ENCODE assay signal across 9 cellular contexts in genomic region chr4:2806392-2807355, GRCh38. TPM values are rescaled to one million over a fixed set of nuclear protein-coding genes. Genes with fewer than 3 reads are reported as not detected.
DNase-seq lines count a peak whose midpoint lies in the region; ATAC-seq, FAIRE-seq and TF ChIP-seq lines count a peak whose summit lies in the region.
"Had no signal": no experiment of that assay in that cellular context is flagged by ENCODE, and none has a peak within 500 bp of the region (broad histone marks: within the 10 kb centered on the region; RNA-seq: fewer than 3 reads in every experiment).

No MANE protein-coding gene starts in this region.

- no peak for TF ChIP-seq EP300 in SK-N-SH (IDR thresholded peaks at IDR 0.05; ENCODE audit: borderline replicate concordance in 1 of 2, low read depth in 1 of 2, low read length in 1 of 2)

- no peak for TF ChIP-seq CTCF in SK-N-SH (IDR thresholded peaks at IDR 0.05)
- TF ChIP-seq CTCF in endothelial cell of umbilical vein (IDR thresholded peaks at IDR 0.05; ENCODE audit: extremely low read depth in 1 of 2, insufficient read depth in 1 of 2, low read depth in 1 of 2, low read length in 2 of 2), result no peak
- no peak for TF ChIP-seq CTCF in upper lobe of right lung (IDR thresholded peaks at IDR 0.05)

- 87% methylated on average over 19 of the region's 27 CpGs for WGBS in SK-N-SH (ENCODE audit: low lambda C conversion rate)

- no peaks in the 10 kb centered on the region for H3K9me2 ChIP-seq in SK-N-SH

- H3K9ac ChIP-seq in SK-N-SH, result no peak overlapping the region
- no peak overlapping the region for H3K9ac ChIP-seq in endothelial cell of umbilical vein (replicated peaks; ENCODE audit: extremely low read depth, insufficient read depth, low read length)
- peak overlapping the region; percentile 54 for H3K9ac ChIP-seq in mucosa of stomach (ENCODE audit: low read length)

- peak; percentile 52 for FAIRE-seq in endothelial cell of umbilical vein (lab: Jason Lieb, UNC)
- FAIRE-seq: A204.1 had no signal

- H3K79me2 ChIP-seq in SK-N-SH (ENCODE audit: insufficient read depth) (no peaks in the 10 kb centered on the region), endothelial cell of umbilical vein (ENCODE audit: control insufficient read depth, insufficient read depth, low read length) (peaks cover 16% of the 10 kb centered on the region)

- H3K27me3 ChIP-seq in SK-N-SH (ENCODE audit: insufficient read depth) (no peaks in the 10 kb centered on the region), endothelial cell of umbilical vein (ENCODE audit: control insufficient read depth in 2 of 2, insufficient read depth in 2 of 2, low read length in 2 of 2) (no peaks in the 10 kb centered on the region), mucosa of stomach (ENCODE audit: control insufficient read depth, insufficient read depth, low read length) (no peaks in the 10 kb centered on the region), upper lobe of right lung (no peaks in the 10 kb centered on the region)

- CTCF ChIA-PET in SK-N-SH (lab: Yijun Ruan, JAX) (no interaction called here), endothelial cell of umbilical vein (lab: Charles Lee) (interaction anchor here (0.7 to 0.8 kb wide), 2 partner anchors 39 to 51 kb away, joined by 3 read pairs; partner anchors contain the start of gene TNIP2)

- intact Hi-C loops in endothelial cell of umbilical vein (cut with micrococcal nuclease) (no loop called here), upper lobe of right lung (cut with DNase I) (no loop called here)

- H4K20me1 ChIP-seq in SK-N-SH (ENCODE audit: insufficient read depth), result no peaks in the 10 kb centered on the region
- H4K20me1 ChIP-seq in endothelial cell of umbilical vein (replicated peaks; ENCODE audit: control insufficient read depth, extremely low read depth, insufficient read depth, low read length), result no peaks in the 10 kb centered on the region

- H3K4me3 ChIP-seq in SK-N-SH (ENCODE audit: low read depth in 2 of 2, low read length in 1 of 2) (no peak overlapping the region), endothelial cell of umbilical vein (replicated peaks in 1 of 3; ENCODE audit: insufficient read depth in 1 of 3, low read depth in 1 of 3, low read length in 3 of 3) (no peak overlapping the region), mucosa of stomach (ENCODE audit: low read length) (no peak overlapping the region), upper lobe of right lung (no peak overlapping the region)

- peaks cover 1% of the 10 kb centered on the region for H3F3A ChIP-seq in SK-N-SH (replicated peaks; ENCODE audit: insufficient read depth)

- dilution Hi-C loops in endothelial cell of umbilical vein (cut with MboI; ENCODE audit: extremely low pct_ligation_motif_present, low sequenced_read_pairs), result no loop called here

- DNase-seq in SK-N-SH, result peak; percentile 52
- peak; percentile 62 for DNase-seq in endothelial cell of umbilical vein (ENCODE audit: low read depth, low spot score)
- peak; percentile 87 for DNase-seq in upper lobe of right lung
- no peak for DNase-seq in OCI-M1 (lab: John Stamatoyannopoulos, UW)
- DNase-seq in NCI-H2107 (lab: John Stamatoyannopoulos, UW), result no peak

- H3K9me1 ChIP-seq in endothelial cell of umbilical vein (replicated peaks; ENCODE audit: control insufficient read depth, extremely low read depth, insufficient read depth, low read length), result no peaks in the 10 kb centered on the region

- no peak; the same call in 2 of the 3 replicates for ATAC-seq in SK-N-SH treated with all-trans-retinoic acid at 6 μM for 48 hours
- ATAC-seq in upper lobe of right lung, result peak; percentile 50
- ATAC-seq in HG02759 (IDR thresholded peaks at IDR 0.05; ENCODE audit: unreplicated experiment), result no peak

- H3K27ac ChIP-seq in SK-N-SH (ENCODE audit: low read depth in 2 of 2, low read length in 1 of 2), result peak overlapping the region in 1 of 2 experiments; percentile 81; a peak in 2 of 4 replicates
- no peak overlapping the region for H3K27ac ChIP-seq in endothelial cell of umbilical vein (ENCODE audit: insufficient read depth, low read depth, low read length)
- peak overlapping the region; percentile 85 for H3K27ac ChIP-seq in upper lobe of right lung

- H2AFZ ChIP-seq in SK-N-SH (ENCODE audit: low read depth) (no peak overlapping the region), endothelial cell of umbilical vein (ENCODE audit: low read depth, low read length) (no peak overlapping the region)

- peaks cover 0 to 52% of the 10 kb centered on the region in 2 experiments; a peak in 1 of 4 replicates for H3K4me1 ChIP-seq in SK-N-SH (ENCODE audit: control insufficient read depth in 1 of 2, insufficient read depth in 2 of 2, low read depth in 1 of 2, low read length in 1 of 2)
- H3K4me1 ChIP-seq in endothelial cell of umbilical vein (ENCODE audit: control insufficient read depth, extremely low read depth, insufficient read depth, low read length), result peaks cover 28% of the 10 kb centered on the region
- H3K4me1 ChIP-seq in mucosa of stomach (ENCODE audit: control insufficient read depth, insufficient read depth, low read length), result peaks cover 86% of the 10 kb centered on the region
- peaks cover 85% of the 10 kb centered on the region for H3K4me1 ChIP-seq in upper lobe of right lung

- TF ChIP-seq POLR2A in endothelial cell of umbilical vein (IDR thresholded peaks at IDR 0.05; ENCODE audit: low read depth, low read length), result no peak

- no peaks in the 10 kb centered on the region for H3K9me3 ChIP-seq in SK-N-SH
- no peaks in the 10 kb centered on the region for H3K9me3 ChIP-seq in endothelial cell of umbilical vein (replicated peaks; ENCODE audit: control insufficient read depth, insufficient read depth, low read length)
- H3K9me3 ChIP-seq in mucosa of stomach (ENCODE audit: control insufficient read depth, low read length), result no peaks in the 10 kb centered on the region
- no peaks in the 10 kb centered on the region for H3K9me3 ChIP-seq in upper lobe of right lung

- H3K4me2 ChIP-seq in SK-N-SH (no peak overlapping the region), endothelial cell of umbilical vein (ENCODE audit: insufficient read depth, low read length) (no peak overlapping the region)

- no TSS peak for BruUV-seq in endothelial cell of umbilical vein (replicated peaks; lab: Mats Ljungman, UMichigan)

- H3K36me3 ChIP-seq in SK-N-SH (replicated peaks in 1 of 2; ENCODE audit: control insufficient read depth in 1 of 2, insufficient read depth in 2 of 2, low read length in 1 of 2), result no peaks in the 10 kb centered on the region
- no peaks in the 10 kb centered on the region for H3K36me3 ChIP-seq in endothelial cell of umbilical vein (ENCODE audit: control insufficient read depth in 2 of 2, extremely low read depth in 1 of 2, insufficient read depth in 2 of 2, low read length in 2 of 2)
- H3K36me3 ChIP-seq in mucosa of stomach (ENCODE audit: control insufficient read depth, insufficient read depth, low read length), result no peaks in the 10 kb centered on the region
- no peaks in the 10 kb centered on the region for H3K36me3 ChIP-seq in upper lobe of right lung

- POLR2A ChIA-PET in SK-N-SH (lab: Yijun Ruan, JAX) (interaction anchor here (1.0 kb wide), 1 partner anchor 9 kb away, joined by 4 read pairs; no protein-coding TSS in a partner anchor), endothelial cell of umbilical vein (lab: Charles Lee) (interaction anchor here (0.6 kb wide), 1 partner anchor 271 kb away, joined by 3 read pairs; no protein-coding TSS in a partner anchor)

- no peak for TF ChIP-seq RAD21 in SK-N-SH (IDR thresholded peaks at IDR 0.05; ENCODE audit: low read length)

TF ChIP-seq in SK-N-SH treated with all-trans-retinoic acid at 6 μM for 48 hours, 23 proteins besides CTCF, POLR2A, EP300 and RAD21 (continues in another document):
- no peak for TF ChIP-seq TOX (CRISPR knock-in tag; IDR thresholded peaks at IDR 0.05; ENCODE audit: borderline replicate concordance)

RNA-seq across cellular contexts. Expression of gene SH3BP2, which starts 13.8 kb away (rescaled TPM):
- polyA plus RNA-seq in SK-N-SH (2012; rRNA removed) (25.2 and 26.8 TPM in 2 replicates), endothelial cell of umbilical vein (62.9 and 73.9 TPM in 2 replicates)
- 5.6 and 8.5 TPM in 2 replicates for polyA plus RNA-seq in SK-N-SH (2012; cell fraction: cytosol; rRNA removed)
- polyA plus RNA-seq in SK-N-SH (2012; cell fraction: nucleus; rRNA removed), result 132 and 143 TPM in 2 replicates
- total RNA-seq in endothelial cell of umbilical vein (69.2 and 73.1 TPM in 2 replicates), upper lobe of right lung (99.0 TPM)
- polyA plus RNA-seq in endothelial cell of umbilical vein (2011; cell fraction: cytosol; rRNA removed), result 21.9 and 32.7 TPM in 2 replicates
- 220 and 232 TPM in 2 replicates for polyA plus RNA-seq in endothelial cell of umbilical vein (2011; cell fraction: nucleus; rRNA removed)
- polyA plus RNA-seq in endothelial cell of umbilical vein (2012), result 24.3 and 30.0 TPM in 2 replicates
- polyA minus RNA-seq in endothelial cell of umbilical vein, result 149 and 192 TPM in 2 replicates
- 7.4 TPM for polyA minus RNA-seq in endothelial cell of umbilical vein (2011; cell fraction: cytosol; rRNA and poly(A)+ RNA removed)
- 74.5 and 84.1 TPM in 2 replicates for polyA minus RNA-seq in endothelial cell of umbilical vein (2011; cell fraction: nucleus; rRNA and poly(A)+ RNA removed)

RNA-seq across cellular contexts. Expression of gene ADD1, which starts 37.0 kb away (rescaled TPM):
- polyA plus RNA-seq in SK-N-SH (2012; rRNA removed) (97.0 and 155 TPM in 2 replicates), endothelial cell of umbilical vein (219 and 240 TPM in 2 replicates)
- 100 and 114 TPM in 2 replicates for polyA plus RNA-seq in SK-N-SH (2012; cell fraction: cytosol; rRNA removed)
- 317 and 506 TPM in 2 replicates for polyA plus RNA-seq in SK-N-SH (2012; cell fraction: nucleus; rRNA removed)
- total RNA-seq in endothelial cell of umbilical vein (280 and 305 TPM in 2 replicates), upper lobe of right lung (286 TPM)
- polyA plus RNA-seq in endothelial cell of umbilical vein (2011; cell fraction: cytosol; rRNA removed), result 224 and 238 TPM in 2 replicates
- 419 and 491 TPM in 2 replicates for polyA plus RNA-seq in endothelial cell of umbilical vein (2011; cell fraction: nucleus; rRNA removed)
- polyA plus RNA-seq in endothelial cell of umbilical vein (2012), result 207 and 220 TPM in 2 replicates
- 189 and 232 TPM in 2 replicates for polyA minus RNA-seq in endothelial cell of umbilical vein
- polyA minus RNA-seq in endothelial cell of umbilical vein (2011; cell fraction: cytosol; rRNA and poly(A)+ RNA removed), result 23.2 TPM
- polyA minus RNA-seq in endothelial cell of umbilical vein (2011; cell fraction: nucleus; rRNA and poly(A)+ RNA removed), result 162 and 211 TPM in 2 replicates

RNA-seq across cellular contexts. Expression of gene TNIP2, which starts 50.5 kb away (rescaled TPM):
- polyA plus RNA-seq in SK-N-SH (2012; rRNA removed), result 68.2 and 78.9 TPM in 2 replicates
- polyA plus RNA-seq in SK-N-SH (2012; cell fraction: cytosol; rRNA removed), result 47.4 and 57.1 TPM in 2 replicates
- 175 and 261 TPM in 2 replicates for polyA plus RNA-seq in SK-N-SH (2012; cell fraction: nucleus; rRNA removed)
- total RNA-seq in endothelial cell of umbilical vein, result 49.0 and 52.1 TPM in 2 replicates
- 37.7 and 40.4 TPM in 2 replicates for polyA plus RNA-seq in endothelial cell of umbilical vein
- 36.9 and 45.5 TPM in 2 replicates for polyA plus RNA-seq in endothelial cell of umbilical vein (2011; cell fraction: cytosol; rRNA removed)
- polyA plus RNA-seq in endothelial cell of umbilical vein (2011; cell fraction: nucleus; rRNA removed), result 77.9 and 79.6 TPM in 2 replicates
- polyA plus RNA-seq in endothelial cell of umbilical vein (2012), result 38.1 and 44.1 TPM in 2 replicates
- polyA minus RNA-seq in endothelial cell of umbilical vein, result 26.4 and 28.3 TPM in 2 replicates
- 8.7 TPM for polyA minus RNA-seq in endothelial cell of umbilical vein (2011; cell fraction: cytosol; rRNA and poly(A)+ RNA removed)
- 12.2 and 25.3 TPM in 2 replicates for polyA minus RNA-seq in endothelial cell of umbilical vein (2011; cell fraction: nucleus; rRNA and poly(A)+ RNA removed)
- 43.4 TPM for total RNA-seq in upper lobe of right lung

Comparison
In these comparisons a context has a peak if more than half of its experiments do, and no peak if none do; other contexts are left out.
1. DNase-seq: peak in SK-N-SH (single experiment), endothelial cell of umbilical vein (single experiment) and upper lobe of right lung (single experiment); none in OCI-M1 (single experiment) and NCI-H2107 (single experiment).